ENCODE assay signal across 18 cellular contexts in the genomic region with DNA sequence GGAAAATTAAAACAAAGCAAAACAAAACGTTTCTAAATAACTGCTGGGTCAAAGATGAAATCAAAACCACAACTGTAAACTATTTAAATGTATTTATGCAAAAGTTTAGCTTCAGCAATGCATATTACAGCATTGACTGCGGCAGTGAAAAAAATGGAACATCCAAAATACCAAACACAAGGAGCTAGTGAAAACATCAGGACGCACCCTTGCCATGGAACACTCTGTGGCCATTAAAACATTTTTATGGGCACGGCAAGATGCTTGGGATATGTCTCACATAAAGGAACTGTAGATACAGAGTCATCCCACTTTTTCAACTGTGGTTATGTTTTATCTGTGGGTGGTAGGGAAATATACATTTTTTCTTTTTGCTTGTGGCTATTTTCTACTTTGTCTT.
DNase-seq lines count a peak whose midpoint lies in the region; ATAC-seq and TF ChIP-seq lines count a peak whose summit lies in the region.
"Had no signal": no experiment of that assay in that cellular context is flagged by ENCODE, and none has a peak within 500 bp of the region (broad histone marks: within the 10 kb centered on the region; RNA-seq: fewer than 3 reads in every experiment).

No MANE protein-coding gene starts in this region.

- CTCF ChIA-PET in PC-3 (lab: Charles Lee), result no interaction called here

- ATAC-seq in PC-3 (peak; percentile 94), GM18520 (IDR thresholded peaks at IDR 0.05; ENCODE audit: unreplicated experiment) (no peak)

- no peak overlapping the region for H3K9ac ChIP-seq in PC-3 (ENCODE audit: low read length)
- H3K9ac ChIP-seq: BLaER1 had no signal

- no peaks in the 10 kb centered on the region for H3K36me3 ChIP-seq in PC-3 (ENCODE audit: low read depth, low read length)
- no peaks in the 10 kb centered on the region for H3K36me3 ChIP-seq in osteoblast (ENCODE audit: insufficient read depth, low read length)
- H3K36me3 ChIP-seq: adrenal gland, BLaER1 had no signal

- peak overlapping the region; percentile 27; the same call in 1 of the 2 replicates for H3K27ac ChIP-seq in PC-3 (ENCODE audit: low read length)
- H3K27ac ChIP-seq in osteoblast (ENCODE audit: low read depth, low read length), result no peak overlapping the region
- H3K27ac ChIP-seq: adrenal gland, BLaER1, HL-60 had no signal

- peak overlapping the region; percentile 56 for H3K4me2 ChIP-seq in PC-3 (ENCODE audit: low read length)
- peak overlapping the region; percentile 23 for H3K4me2 ChIP-seq in osteoblast (ENCODE audit: insufficient read depth, low read length)
- H3K4me2 ChIP-seq: BLaER1 had no signal

- H3K27me3 ChIP-seq in PC-3 (ENCODE audit: low read length), result no peaks in the 10 kb centered on the region
- peaks cover 15% of the 10 kb centered on the region for H3K27me3 ChIP-seq in osteoblast (ENCODE audit: insufficient read depth, low read length)
- H3K27me3 ChIP-seq: adrenal gland, BLaER1 had no signal

- H3K4me1 ChIP-seq in PC-3 (ENCODE audit: insufficient read depth, low read length) (peaks cover 20% of the 10 kb centered on the region), osteoblast (ENCODE audit: insufficient read depth, low read length) (peaks cover 19% of the 10 kb centered on the region)
- H3K4me1 ChIP-seq: adrenal gland had no signal

- H4K20me1 ChIP-seq in PC-3 (ENCODE audit: low read length) (no peaks in the 10 kb centered on the region), osteoblast (ENCODE audit: insufficient read depth, low read length) (no peaks in the 10 kb centered on the region)
- H4K20me1 ChIP-seq: BLaER1 had no signal

- H2AFZ ChIP-seq in PC-3 (ENCODE audit: low read length) (0 out of 2 replicates have a peak overlapping the region, but pooled peaks have one; percentile 40), osteoblast (ENCODE audit: low read length) (no peak overlapping the region)

- H3K79me2 ChIP-seq in PC-3 (ENCODE audit: low read length) (no peaks in the 10 kb centered on the region), osteoblast (ENCODE audit: insufficient read depth, low read length) (no peaks in the 10 kb centered on the region)

- intact Hi-C loops in PC-3 (cut with micrococcal nuclease), result no loop called here

- H3K4me3 ChIP-seq in PC-3 (ENCODE audit: low read length) (no peak overlapping the region), choroid plexus epithelial cell (ENCODE audit: low read depth, low read length) (no peak overlapping the region), osteoblast (ENCODE audit: insufficient read depth, low read length) (no peak overlapping the region)
- H3K4me3 ChIP-seq: adrenal gland, BLaER1 had no signal

- no peaks in the 10 kb centered on the region for H3K9me3 ChIP-seq in PC-3 (ENCODE audit: low read length)
- no peaks in the 10 kb centered on the region for H3K9me3 ChIP-seq in osteoblast (ENCODE audit: low read depth, low read length)
- H3K9me3 ChIP-seq: adrenal gland, BLaER1 had no signal

- H3K9me2 ChIP-seq in PC-3 (replicated peaks; ENCODE audit: low read length), result no peaks in the 10 kb centered on the region

- TF ChIP-seq CTCF in PC-3 (conservative IDR thresholded peaks at IDR 0.05; ENCODE audit: low read depth, low read length) (no peak), choroid plexus epithelial cell (conservative IDR thresholded peaks at IDR 0.05; ENCODE audit: low read depth, low read length) (no peak), osteoblast (IDR thresholded peaks at IDR 0.05; ENCODE audit: extremely low read depth, low read depth, low read length) (no peak)

- H3F3A ChIP-seq in PC-3 (ENCODE audit: low read length, unreplicated experiment), result no peaks in the 10 kb centered on the region

- POLR2A ChIA-PET in PC-3 (lab: Charles Lee; ENCODE audit: unreplicated experiment), result no interaction called here

- BruUV-seq in PC-3 (replicated peaks; lab: Mats Ljungman, UMichigan), result no TSS peak

- DNase-seq in EL (peak; percentile 88), PC-3 (peak; percentile 77), choroid plexus epithelial cell (ENCODE audit: low read depth) (peak; percentile 26), osteoblast (ENCODE audit: insufficient read length, low spot score, missing footprints) (peak; percentile 89), SHP77 treated with DMSO at 0.1 percent for 48 hours (lab: John Stamatoyannopoulos, UW) (no peak), T-helper 1 cell (no peak)
- no peak for DNase-seq in activated CD4-positive, alpha-beta T cell treated with anti-CD3 and anti-CD28 coated beads, Interleukin-2, amount 50 U/mL, for 1 hour
- DNase-seq: activated B cell treated with CpG ODN at 0.5 μM for 24 hours; activated CD8-positive, alpha-beta memory T cell treated with anti-CD3 and anti-CD28 coated beads for 24 hours; adrenal gland; head of caudate nucleus; KBM-7; NCI-H1105 treated with DMSO at 0.1 percent for 48 hours; NCI-H2171; nephron progenitor cell had no signal

Comparison
In these comparisons a context has a peak if more than half of its experiments do, and no peak if none do; other contexts are left out.
1. DNase-seq: peak in EL (single experiment), PC-3 (single experiment), choroid plexus epithelial cell (single experiment) and osteoblast (single experiment); none in SHP77 treated with DMSO at 0.1 percent for 48 hours (single experiment), T-helper 1 cell (0 of 5) and activated CD4-positive, alpha-beta T cell treated with anti-CD3 and anti-CD28 coated beads, Interleukin-2, amount 50 U/mL, for 1 hour (single experiment).